ENCODE assay signal across 8 cellular contexts in the genomic region with DNA sequence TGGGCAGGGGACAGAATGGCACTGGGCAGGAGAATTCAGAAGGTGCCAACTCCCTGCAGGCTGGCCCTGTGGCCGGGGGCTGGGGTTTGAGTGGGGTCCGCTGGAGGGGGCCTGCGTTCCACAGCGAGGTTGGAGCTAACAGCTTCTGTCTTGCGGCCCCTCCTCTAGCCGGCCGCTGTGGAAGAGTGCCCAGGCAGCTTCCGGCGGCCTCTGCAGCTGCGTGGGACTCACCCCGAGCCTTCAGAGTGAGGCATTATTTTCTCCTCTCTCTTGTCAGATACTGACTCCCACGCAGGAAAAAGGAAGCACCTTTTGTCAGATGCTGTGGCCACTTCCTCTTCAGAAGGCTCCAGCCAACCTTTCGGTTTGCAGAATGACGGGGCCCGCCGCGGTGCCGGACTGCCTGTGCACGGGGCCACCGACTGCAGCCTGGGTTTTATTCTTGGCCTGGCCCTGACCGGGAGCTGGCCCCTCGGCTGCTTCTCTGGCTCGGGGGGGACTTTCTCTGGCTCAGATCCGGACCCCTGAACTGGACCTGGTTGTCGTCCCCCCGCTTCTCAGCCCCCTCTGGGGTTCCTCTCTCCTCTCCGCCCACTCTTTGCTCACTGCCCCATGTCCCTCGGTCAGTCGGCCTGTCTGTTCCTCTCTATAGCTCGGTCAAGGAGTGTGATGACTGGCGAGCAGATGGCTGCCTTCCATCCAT. TPM values are rescaled to one million over a fixed set of nuclear protein-coding genes. Genes with fewer than 3 reads are reported as not detected.
DNase-seq lines count a peak whose midpoint lies in the region; ATAC-seq and TF ChIP-seq lines count a peak whose summit lies in the region.

No MANE protein-coding gene starts in this region.

- no peaks in the 10 kb centered on the region for H4K20me1 ChIP-seq in SK-N-SH (ENCODE audit: insufficient read depth)

- H2AFZ ChIP-seq in SK-N-SH (ENCODE audit: low read depth): no peak overlapping the region

- H3F3A ChIP-seq in SK-N-SH (replicated peaks; ENCODE audit: insufficient read depth): no peaks in the 10 kb centered on the region

- POLR2A ChIA-PET in SK-N-SH (lab: Yijun Ruan, JAX): no interaction called here

- intact Hi-C loops in mucosa of descending colon (cut with DNase I, micrococcal nuclease): no loop called here
- intact Hi-C loops in tibial artery (cut with DNase I; ENCODE audit: low total_unique reads): no loop called here

- no peaks in the 10 kb centered on the region for H3K9me2 ChIP-seq in SK-N-SH

- no peaks in the 10 kb centered on the region for H3K27me3 ChIP-seq in tibial artery
- no peaks in the 10 kb centered on the region for H3K27me3 ChIP-seq in SK-N-SH (ENCODE audit: insufficient read depth)

- no peak overlapping the region for H3K9ac ChIP-seq in SK-N-SH

- TF ChIP-seq CTCF in mucosa of descending colon (IDR thresholded peaks at IDR 0.05): no peak
- TF ChIP-seq CTCF in tibial artery (IDR thresholded peaks at IDR 0.05): no peak
- TF ChIP-seq CTCF in SK-N-SH (IDR thresholded peaks at IDR 0.05): no peak

- no peak overlapping the region for H3K4me2 ChIP-seq in SK-N-SH

- CTCF ChIA-PET in SK-N-SH (lab: Yijun Ruan, JAX): no interaction called here

- peak; percentile 92 for ATAC-seq in GM18870 (IDR thresholded peaks at IDR 0.05; ENCODE audit: unreplicated experiment)
- ATAC-seq in HG03064 (IDR thresholded peaks at IDR 0.05; ENCODE audit: low read depth, unreplicated experiment): peak; percentile 86
- ATAC-seq in mucosa of descending colon: peak; percentile 81

- H3K9me3 ChIP-seq in mucosa of descending colon: no peaks in the 10 kb centered on the region
- no peaks in the 10 kb centered on the region for H3K9me3 ChIP-seq in tibial artery
- no peaks in the 10 kb centered on the region for H3K9me3 ChIP-seq in SK-N-SH

- H3K4me3 ChIP-seq in mucosa of descending colon (no peak overlapping the region), tibial artery (peak overlapping the region; percentile 0 to 13), SK-N-SH (ENCODE audit: low read depth in 2 of 2, low read length in 1 of 2) (no peak overlapping the region)

- H3K79me2 ChIP-seq in SK-N-SH (ENCODE audit: insufficient read depth): no peaks in the 10 kb centered on the region

- H3K4me1 ChIP-seq in mucosa of descending colon (ENCODE audit: low read depth) (no peaks in the 10 kb centered on the region), tibial artery (peaks cover 0 to 17% (median 13%) of the 10 kb centered on the region in 4 donors), SK-N-SH (ENCODE audit: control insufficient read depth in 1 of 2, insufficient read depth in 2 of 2, low read depth in 1 of 2, low read length in 1 of 2) (peaks cover 0 to 4% of the 10 kb centered on the region in 2 experiments; a peak in 1 of 4 replicates)

- DNase-seq in T-helper 22 cell (ENCODE audit: low read depth) (peak; percentile 23), caudate nucleus (lab: John Stamatoyannopoulos, UW) (peak in 26 of 61 donors; percentile 5 to 59 (median 20)), mucosa of descending colon (peak; percentile 71 to 86 (median 72)), tibial artery (peak; percentile 47 to 73), SK-N-SH (no peak), NCI-H2107 (lab: John Stamatoyannopoulos, UW) (no peak)

- 75% methylated on average over 22 of the region's 31 CpGs for WGBS in SK-N-SH (ENCODE audit: low lambda C conversion rate)

- TF ChIP-seq EP300 in SK-N-SH (IDR thresholded peaks at IDR 0.05; ENCODE audit: borderline replicate concordance in 1 of 2, low read depth in 1 of 2, low read length in 1 of 2): no peak

- no peaks in the 10 kb centered on the region for H3K36me3 ChIP-seq in mucosa of descending colon (ENCODE audit: low read depth)
- H3K36me3 ChIP-seq in tibial artery: no peaks in the 10 kb centered on the region
- no peaks in the 10 kb centered on the region for H3K36me3 ChIP-seq in SK-N-SH (replicated peaks in 1 of 2; ENCODE audit: control insufficient read depth in 1 of 2, insufficient read depth in 2 of 2, low read length in 1 of 2)

- TF ChIP-seq RAD21 in SK-N-SH (IDR thresholded peaks at IDR 0.05; ENCODE audit: low read length): no peak

- H3K27ac ChIP-seq in caudate nucleus (ENCODE audit: low read depth, low read length) (peak overlapping the region; percentile 67), tibial artery (peak overlapping the region in 1 of 2 donors; percentile 0), SK-N-SH (ENCODE audit: low read depth in 2 of 2, low read length in 1 of 2) (no peak overlapping the region)

TF ChIP-seq in SK-N-SH, 30 proteins besides CTCF, POLR2A, EP300 and RAD21:
- TF ChIP-seq, protein P1, sequence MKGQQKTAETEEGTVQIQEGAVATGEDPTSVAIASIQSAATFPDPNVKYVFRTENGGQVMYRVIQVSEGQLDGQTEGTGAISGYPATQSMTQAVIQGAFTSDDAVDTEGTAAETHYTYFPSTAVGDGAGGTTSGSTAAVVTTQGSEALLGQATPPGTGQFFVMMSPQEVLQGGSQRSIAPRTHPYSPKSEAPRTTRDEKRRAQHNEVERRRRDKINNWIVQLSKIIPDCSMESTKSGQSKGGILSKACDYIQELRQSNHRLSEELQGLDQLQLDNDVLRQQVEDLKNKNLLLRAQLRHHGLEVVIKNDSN (IDR thresholded peaks at IDR 0.05; ENCODE audit: borderline replicate concordance, low read depth): no peak
- TF ChIP-seq NFIC (IDR thresholded peaks at IDR 0.05; ENCODE audit: borderline replicate concordance) (no peak), GABPA (IDR thresholded peaks at IDR 0.05; ENCODE audit: low read depth) (no peak), RFX5 (IDR thresholded peaks at IDR 0.05; ENCODE audit: low read length) (no peak), TEAD4 (IDR thresholded peaks at IDR 0.05; ENCODE audit: borderline replicate concordance, insufficient read depth) (no peak), TCF12 (IDR thresholded peaks at IDR 0.05) (no peak), RXRA (IDR thresholded peaks at IDR 0.05; ENCODE audit: borderline replicate concordance, low read depth) (no peak)
- TF ChIP-seq, protein P2, sequence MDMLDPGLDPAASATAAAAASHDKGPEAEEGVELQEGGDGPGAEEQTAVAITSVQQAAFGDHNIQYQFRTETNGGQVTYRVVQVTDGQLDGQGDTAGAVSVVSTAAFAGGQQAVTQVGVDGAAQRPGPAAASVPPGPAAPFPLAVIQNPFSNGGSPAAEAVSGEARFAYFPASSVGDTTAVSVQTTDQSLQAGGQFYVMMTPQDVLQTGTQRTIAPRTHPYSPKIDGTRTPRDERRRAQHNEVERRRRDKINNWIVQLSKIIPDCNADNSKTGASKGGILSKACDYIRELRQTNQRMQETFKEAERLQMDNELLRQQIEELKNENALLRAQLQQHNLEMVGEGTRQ (IDR thresholded peaks at IDR 0.05; ENCODE audit: borderline replicate concordance, low read depth, low read length): no peak
- TF ChIP-seq, protein P3, sequence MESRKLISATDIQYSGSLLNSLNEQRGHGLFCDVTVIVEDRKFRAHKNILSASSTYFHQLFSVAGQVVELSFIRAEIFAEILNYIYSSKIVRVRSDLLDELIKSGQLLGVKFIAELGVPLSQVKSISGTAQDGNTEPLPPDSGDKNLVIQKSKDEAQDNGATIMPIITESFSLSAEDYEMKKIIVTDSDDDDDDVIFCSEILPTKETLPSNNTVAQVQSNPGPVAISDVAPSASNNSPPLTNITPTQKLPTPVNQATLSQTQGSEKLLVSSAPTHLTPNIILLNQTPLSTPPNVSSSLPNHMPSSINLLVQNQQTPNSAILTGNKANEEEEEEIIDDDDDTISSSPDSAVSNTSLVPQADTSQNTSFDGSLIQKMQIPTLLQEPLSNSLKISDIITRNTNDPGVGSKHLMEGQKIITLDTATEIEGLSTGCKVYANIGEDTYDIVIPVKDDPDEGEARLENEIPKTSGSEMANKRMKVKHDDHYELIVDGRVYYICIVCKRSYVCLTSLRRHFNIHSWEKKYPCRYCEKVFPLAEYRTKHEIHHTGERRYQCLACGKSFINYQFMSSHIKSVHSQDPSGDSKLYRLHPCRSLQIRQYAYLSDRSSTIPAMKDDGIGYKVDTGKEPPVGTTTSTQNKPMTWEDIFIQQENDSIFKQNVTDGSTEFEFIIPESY (IDR thresholded peaks at IDR 0.05; ENCODE audit: borderline replicate concordance, low read depth): no peak
- TF ChIP-seq, protein P4, sequence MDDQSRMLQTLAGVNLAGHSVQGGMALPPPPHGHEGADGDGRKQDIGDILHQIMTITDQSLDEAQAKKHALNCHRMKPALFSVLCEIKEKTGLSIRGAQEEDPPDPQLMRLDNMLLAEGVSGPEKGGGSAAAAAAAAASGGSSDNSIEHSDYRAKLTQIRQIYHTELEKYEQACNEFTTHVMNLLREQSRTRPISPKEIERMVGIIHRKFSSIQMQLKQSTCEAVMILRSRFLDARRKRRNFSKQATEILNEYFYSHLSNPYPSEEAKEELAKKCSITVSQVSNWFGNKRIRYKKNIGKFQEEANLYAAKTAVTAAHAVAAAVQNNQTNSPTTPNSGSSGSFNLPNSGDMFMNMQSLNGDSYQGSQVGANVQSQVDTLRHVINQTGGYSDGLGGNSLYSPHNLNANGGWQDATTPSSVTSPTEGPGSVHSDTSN (IDR thresholded peaks at IDR 0.05): no peak

RNA-seq across cellular contexts. Expression of a gene that starts 40.1 kb away (rescaled TPM):
- 1 to 10 TPM; 3.1 to 8.8 (median 8.2) TPM for total RNA-seq in mucosa of descending colon
- not detected in 2 replicates for polyA plus RNA-seq in SK-N-SH (2012; rRNA removed)
- polyA plus RNA-seq in SK-N-SH (2012; cell fraction: cytosol; rRNA removed): not detected in 2 replicates
- not detected in 2 replicates for polyA plus RNA-seq in SK-N-SH (2012; cell fraction: nucleus; rRNA removed)

Comparison
In these comparisons a context has a peak if more than half of its experiments do, and no peak if none do; other contexts are left out.
1. DNase-seq: peak in T-helper 22 cell (single experiment), mucosa of descending colon (3 of 3) and tibial artery (2 of 2); none in SK-N-SH (single experiment) and NCI-H2107 (single experiment).
2. H3K4me3 ChIP-seq: peak in tibial artery (2 of 2); none in mucosa of descending colon (single experiment) and SK-N-SH (0 of 2).
3. Peak in every context shown above with its lines, with median percentiles within 50 percentile points of each other: ATAC-seq.